Comparison of ENCODE assay signal across 11 cellular contexts in the genomic region with DNA sequence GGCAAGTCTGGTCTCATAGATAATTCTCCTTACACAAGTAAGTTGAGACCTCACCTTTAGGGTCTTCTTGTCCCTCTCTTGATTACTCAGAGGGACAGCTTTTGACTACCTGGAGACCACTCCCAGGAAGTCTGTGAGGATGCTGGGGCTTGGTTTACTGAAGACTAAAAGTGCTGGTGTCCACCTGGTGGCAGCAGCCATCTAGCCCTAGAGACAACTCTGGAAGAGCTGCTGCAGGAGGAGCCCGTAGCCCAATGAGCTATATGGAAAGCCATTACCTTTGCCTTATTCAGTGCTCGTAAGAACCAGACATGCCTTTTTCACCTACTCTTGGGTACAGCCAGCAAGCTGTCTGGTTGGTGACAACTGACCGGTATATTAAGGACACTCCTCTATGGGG. TPM values are rescaled to one million over a fixed set of nuclear protein-coding genes. Genes with fewer than 3 reads are reported as not detected.
A peak's percentile ranks its signal among the peaks of the same experiment; 100 is the strongest.
DNase-seq lines count a peak whose midpoint lies in the region; ATAC-seq and TF ChIP-seq lines count a peak whose summit lies in the region.
"Had no signal": no experiment of that assay in that cellular context is flagged by ENCODE, and none has a peak within 500 bp of the region (broad histone marks: within the 10 kb centered on the region; RNA-seq: fewer than 3 reads in every experiment).

No MANE protein-coding gene starts in this region.

- H3K27ac ChIP-seq in GM23248 (no peak overlapping the region), SK-N-SH (ENCODE audit: low read depth in 2 of 2, low read length in 1 of 2) (no peak overlapping the region), foreskin keratinocyte (peak overlapping the region; percentile 55), esophagus squamous epithelium (no peak overlapping the region)
- H3K27ac ChIP-seq: sigmoid colon had no signal

- H4K20me1 ChIP-seq in GM23248 (ENCODE audit: insufficient read depth) (no peaks in the 10 kb centered on the region), SK-N-SH (ENCODE audit: insufficient read depth) (no peaks in the 10 kb centered on the region)

- H3F3A ChIP-seq in GM23248 (ENCODE audit: insufficient read depth) (no peaks in the 10 kb centered on the region), SK-N-SH (replicated peaks; ENCODE audit: insufficient read depth) (no peaks in the 10 kb centered on the region)

- H3K9me3 ChIP-seq in GM23248 (ENCODE audit: low read depth): no peaks in the 10 kb centered on the region
- no peaks in the 10 kb centered on the region for H3K9me3 ChIP-seq in SK-N-SH
- no peaks in the 10 kb centered on the region for H3K9me3 ChIP-seq in esophagus squamous epithelium
- H3K9me3 ChIP-seq: sigmoid colon had no signal

- H2AFZ ChIP-seq in GM23248 (no peak overlapping the region), SK-N-SH (ENCODE audit: low read depth) (no peak overlapping the region)

- POLR2A ChIA-PET in SK-N-SH (lab: Yijun Ruan, JAX): interaction anchor here (0.9 kb wide), 1 partner anchor 476 kb away, joined by 3 read pairs; no protein-coding TSS in a partner anchor

- H3K79me2 ChIP-seq in GM23248 (ENCODE audit: insufficient read depth): no peaks in the 10 kb centered on the region
- no peaks in the 10 kb centered on the region for H3K79me2 ChIP-seq in SK-N-SH (ENCODE audit: insufficient read depth)

- CTCF ChIA-PET in SK-N-SH (lab: Yijun Ruan, JAX): interaction anchor here (0.6 to 2.5 kb wide), 58 partner anchors 9 to 485 kb away, joined by 3 to 154 read pairs (median 7); a partner anchor contains a TSS

- H3K4me3 ChIP-seq in GM23248 (no peak overlapping the region), SK-N-SH (ENCODE audit: low read depth in 2 of 2, low read length in 1 of 2) (no peak overlapping the region), esophagus squamous epithelium (no peak overlapping the region)
- H3K4me3 ChIP-seq: GM12878, sigmoid colon had no signal

- TF ChIP-seq EP300 in SK-N-SH (IDR thresholded peaks at IDR 0.05; ENCODE audit: borderline replicate concordance in 1 of 2, low read depth in 1 of 2, low read length in 1 of 2): no peak

- ATAC-seq in foreskin keratinocyte (peak; percentile 56), HG03159 (IDR thresholded peaks at IDR 0.05; ENCODE audit: unreplicated experiment) (no peak)

- in situ Hi-C loops in GM23248 (cut with MboI): loop anchor here (10.0 to 25.0 kb wide), 3 partner anchors 71 to 468 kb away; no protein-coding TSS in a partner anchor

- no peak overlapping the region for H3K4me2 ChIP-seq in GM23248 (ENCODE audit: unreplicated experiment)
- H3K4me2 ChIP-seq in SK-N-SH: no peak overlapping the region

- H3K9ac ChIP-seq in GM23248: no peak overlapping the region
- H3K9ac ChIP-seq in SK-N-SH: no peak overlapping the region

- TF ChIP-seq RAD21 in SK-N-SH (IDR thresholded peaks at IDR 0.05; ENCODE audit: low read length): no peak

- intact Hi-C loops in esophagus squamous epithelium (cut with DNase I): loop anchor here (5.0 kb wide), 3 partner anchors 73 to 478 kb away; no protein-coding TSS in a partner anchor

- DNase-seq in AML-193 (lab: John Stamatoyannopoulos, UW) (peak; percentile 3 to 13), GM23248 (peak; percentile 42), SK-N-SH (no peak), foreskin keratinocyte (no peak), esophagus squamous epithelium (lab: John Stamatoyannopoulos, UW) (no peak), SIG-M5 (lab: John Stamatoyannopoulos, UW) (no peak), DMS79 (lab: John Stamatoyannopoulos, UW) (no peak)

- H3K27me3 ChIP-seq in GM23248 (replicated peaks; ENCODE audit: insufficient read depth) (peaks cover 6% of the 10 kb centered on the region; the same call in 1 of the 2 replicates), SK-N-SH (ENCODE audit: insufficient read depth) (no peaks in the 10 kb centered on the region), foreskin keratinocyte (no peaks in the 10 kb centered on the region), esophagus squamous epithelium (no peaks in the 10 kb centered on the region)
- H3K27me3 ChIP-seq: sigmoid colon had no signal

- no peaks in the 10 kb centered on the region for H3K36me3 ChIP-seq in GM23248 (ENCODE audit: low read depth)
- no peaks in the 10 kb centered on the region for H3K36me3 ChIP-seq in SK-N-SH (replicated peaks in 1 of 2; ENCODE audit: control insufficient read depth in 1 of 2, insufficient read depth in 2 of 2, low read length in 1 of 2)
- H3K36me3 ChIP-seq in esophagus squamous epithelium: no peaks in the 10 kb centered on the region
- H3K36me3 ChIP-seq: sigmoid colon had no signal

- TF ChIP-seq CTCF in SK-N-SH (IDR thresholded peaks at IDR 0.05): peak; percentile 20
- TF ChIP-seq CTCF in foreskin keratinocyte (conservative IDR thresholded peaks at IDR 0.05): peak; percentile 53
- TF ChIP-seq CTCF in esophagus squamous epithelium (IDR thresholded peaks at IDR 0.05): peak in 2 of 6 experiments; percentile 20 to 26

- TF ChIP-seq POLR2A in esophagus squamous epithelium (IDR thresholded peaks at IDR 0.05): no peak

- H3K9me2 ChIP-seq in GM23248 (ENCODE audit: insufficient read depth) (no peaks in the 10 kb centered on the region), SK-N-SH (no peaks in the 10 kb centered on the region)

- H3K4me1 ChIP-seq in GM23248 (ENCODE audit: insufficient read depth) (no peaks in the 10 kb centered on the region), SK-N-SH (ENCODE audit: control insufficient read depth in 1 of 2, insufficient read depth in 2 of 2, low read depth in 1 of 2, low read length in 1 of 2) (peaks cover 0 to 3% of the 10 kb centered on the region in 2 experiments; a peak in 1 of 4 replicates), foreskin keratinocyte (no peaks in the 10 kb centered on the region), esophagus squamous epithelium (peaks cover 0 to 6% (median 0%) of the 10 kb centered on the region in 3 donors)
- H3K4me1 ChIP-seq: sigmoid colon had no signal

- 64 to 66% methylated on average over 3 of the region's 3 CpGs for WGBS in GM23248 (ENCODE audit: low coverage in 1 of 2, low lambda C conversion rate in 2 of 2, missing lambda C conversion rate in 2 of 2), 2 experiments
- WGBS in SK-N-SH (ENCODE audit: low lambda C conversion rate): 50% methylated on average over 1 of the region's 3 CpGs
- WGBS in esophagus squamous epithelium, 2 donors: 83 to 89% methylated on average over 1 to 3 of the region's 3 CpGs

TF ChIP-seq in SK-N-SH, 30 proteins besides CTCF, POLR2A, EP300 and RAD21 (continues in another document):
- TF ChIP-seq, protein P1, sequence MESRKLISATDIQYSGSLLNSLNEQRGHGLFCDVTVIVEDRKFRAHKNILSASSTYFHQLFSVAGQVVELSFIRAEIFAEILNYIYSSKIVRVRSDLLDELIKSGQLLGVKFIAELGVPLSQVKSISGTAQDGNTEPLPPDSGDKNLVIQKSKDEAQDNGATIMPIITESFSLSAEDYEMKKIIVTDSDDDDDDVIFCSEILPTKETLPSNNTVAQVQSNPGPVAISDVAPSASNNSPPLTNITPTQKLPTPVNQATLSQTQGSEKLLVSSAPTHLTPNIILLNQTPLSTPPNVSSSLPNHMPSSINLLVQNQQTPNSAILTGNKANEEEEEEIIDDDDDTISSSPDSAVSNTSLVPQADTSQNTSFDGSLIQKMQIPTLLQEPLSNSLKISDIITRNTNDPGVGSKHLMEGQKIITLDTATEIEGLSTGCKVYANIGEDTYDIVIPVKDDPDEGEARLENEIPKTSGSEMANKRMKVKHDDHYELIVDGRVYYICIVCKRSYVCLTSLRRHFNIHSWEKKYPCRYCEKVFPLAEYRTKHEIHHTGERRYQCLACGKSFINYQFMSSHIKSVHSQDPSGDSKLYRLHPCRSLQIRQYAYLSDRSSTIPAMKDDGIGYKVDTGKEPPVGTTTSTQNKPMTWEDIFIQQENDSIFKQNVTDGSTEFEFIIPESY (IDR thresholded peaks at IDR 0.05; ENCODE audit: borderline replicate concordance, low read depth): no peak
- TF ChIP-seq NRF1 (IDR thresholded peaks at IDR 0.05; ENCODE audit: low read depth, low read length) (no peak), MXI1 (IDR thresholded peaks at IDR 0.05; ENCODE audit: low read depth, low read length) (no peak), NFIC (IDR thresholded peaks at IDR 0.05; ENCODE audit: borderline replicate concordance) (no peak), TEAD4 (IDR thresholded peaks at IDR 0.05; ENCODE audit: borderline replicate concordance, insufficient read depth) (no peak), JUND (IDR thresholded peaks at IDR 0.05) (no peak), RXRA (IDR thresholded peaks at IDR 0.05; ENCODE audit: borderline replicate concordance, low read depth) (no peak), ELF1 (IDR thresholded peaks at IDR 0.05) (no peak), RCOR1 (IDR thresholded peaks at IDR 0.05; ENCODE audit: low read length) (no peak), CHD2 (IDR thresholded peaks at IDR 0.05; ENCODE audit: low read length, partially characterized antibody) (no peak), GATA2 (CRISPR knock-in tag; IDR thresholded peaks at IDR 0.05) (no peak), GABPA (IDR thresholded peaks at IDR 0.05; ENCODE audit: low read depth) (no peak)
- TF ChIP-seq, protein P2, sequence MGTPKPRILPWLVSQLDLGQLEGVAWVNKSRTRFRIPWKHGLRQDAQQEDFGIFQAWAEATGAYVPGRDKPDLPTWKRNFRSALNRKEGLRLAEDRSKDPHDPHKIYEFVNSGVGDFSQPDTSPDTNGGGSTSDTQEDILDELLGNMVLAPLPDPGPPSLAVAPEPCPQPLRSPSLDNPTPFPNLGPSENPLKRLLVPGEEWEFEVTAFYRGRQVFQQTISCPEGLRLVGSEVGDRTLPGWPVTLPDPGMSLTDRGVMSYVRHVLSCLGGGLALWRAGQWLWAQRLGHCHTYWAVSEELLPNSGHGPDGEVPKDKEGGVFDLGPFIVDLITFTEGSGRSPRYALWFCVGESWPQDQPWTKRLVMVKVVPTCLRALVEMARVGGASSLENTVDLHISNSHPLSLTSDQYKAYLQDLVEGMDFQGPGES (IDR thresholded peaks at IDR 0.05; ENCODE audit: low read depth, low read length): no peak

RNA-seq across cellular contexts. Expression of a gene that starts 7.3 kb away (rescaled TPM):
- total RNA-seq in GM23248 (2014; rRNA removed; shearing (Covaris generic)): not detected in 2 replicates
- not detected in 2 replicates for polyA plus RNA-seq in GM23248 (2016; fragmentation: Nextera tagmentation; extraction: Ambion mirVana)
- polyA plus RNA-seq in SK-N-SH (2012; rRNA removed): 0.62 and 1.7 TPM in 2 replicates
- 1.1 and 2.0 TPM in 2 replicates for polyA plus RNA-seq in SK-N-SH (2012; cell fraction: cytosol; rRNA removed)
- 0.56 and 1.2 TPM in 2 replicates for polyA plus RNA-seq in SK-N-SH (2012; cell fraction: nucleus; rRNA removed)
- total RNA-seq in foreskin keratinocyte: not detected in 2 replicates
- not detected in 2 replicates for polyA plus RNA-seq in foreskin keratinocyte
- total RNA-seq in esophagus squamous epithelium: not detected
- total RNA-seq: GM12878 had no signal

RNA-seq across cellular contexts. Expression of a gene that starts 17.1 kb away (rescaled TPM):
- total RNA-seq in GM23248 (2014; rRNA removed; shearing (Covaris generic)): not detected in 2 replicates
- polyA plus RNA-seq in GM23248 (2016; fragmentation: Nextera tagmentation; extraction: Ambion mirVana) (not detected in 2 replicates), SK-N-SH (2012; rRNA removed) (0.11 and 0.13 TPM in 2 replicates), foreskin keratinocyte (1,152 and 1,968 TPM in 2 replicates)
- polyA plus RNA-seq in SK-N-SH (2012; cell fraction: cytosol; rRNA removed): 0.14 and 0.18 TPM in 2 replicates
- polyA plus RNA-seq in SK-N-SH (2012; cell fraction: nucleus; rRNA removed): 0.06 TPM in 1 of 2 replicates, not detected in the other
- total RNA-seq in foreskin keratinocyte (1,075 and 1,699 TPM in 2 replicates), esophagus squamous epithelium (100 to 1,000 TPM; 386 to 630 (median 528) TPM)
- total RNA-seq: natural killer cell had no signal

Comparison
In these comparisons a context has a peak if more than half of its experiments do, and no peak if none do; other contexts are left out.
1. DNase-seq: peak in AML-193 (2 of 2) and GM23248 (single experiment); none in SK-N-SH (single experiment), foreskin keratinocyte (0 of 2), esophagus squamous epithelium (single experiment), SIG-M5 (single experiment) and DMS79 (single experiment).
2. RNA of a gene that starts 17.1 kb away (total RNA-seq): 1,075 to 1,699 TPM in foreskin keratinocyte and 386 to 630 TPM in esophagus squamous epithelium; not detected in GM23248; every median in the first group is over 100 times any median in the second.